Comparison of ENCODE assay signal across 27 cellular contexts in the genomic region with DNA sequence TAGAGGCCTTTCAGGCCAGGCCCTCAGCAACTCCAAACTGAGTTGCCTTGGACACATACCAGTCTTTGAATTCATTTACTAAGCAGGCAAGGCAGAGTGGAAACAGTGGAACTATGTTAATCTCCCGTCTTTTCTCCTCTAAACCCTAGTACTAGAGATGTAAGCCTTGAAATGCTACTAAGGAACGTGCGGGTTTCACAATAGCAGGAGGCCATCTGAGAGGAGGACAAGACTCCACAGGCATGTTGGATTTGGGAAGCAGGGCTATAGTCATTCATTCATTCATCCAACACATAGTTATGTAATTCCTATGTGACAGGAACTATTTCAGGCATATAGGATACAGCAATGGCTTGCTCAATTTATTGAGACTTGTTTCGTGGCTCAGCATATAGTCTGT. TPM values are rescaled to one million over a fixed set of nuclear protein-coding genes. Genes with fewer than 3 reads are reported as not detected.
DNase-seq lines count a peak whose midpoint lies in the region; ATAC-seq, FAIRE-seq and TF ChIP-seq lines count a peak whose summit lies in the region.
"Had no signal": no experiment of that assay in that cellular context is flagged by ENCODE, and none has a peak within 500 bp of the region (broad histone marks: within the 10 kb centered on the region; RNA-seq: fewer than 3 reads in every experiment).

No MANE protein-coding gene starts in this region.

- no peaks in the 10 kb centered on the region for H3K9me3 ChIP-seq in HUES48 (ENCODE audit: control insufficient read depth, insufficient read depth, low read length)
- no peaks in the 10 kb centered on the region for H3K9me3 ChIP-seq in mucosa of stomach (ENCODE audit: control insufficient read depth, low read length)
- H3K9me3 ChIP-seq: SK-N-SH had no signal

- TF ChIP-seq CTCF in epithelial cell of esophagus (IDR thresholded peaks at IDR 0.05; ENCODE audit: insufficient read depth, low read depth, low read length, missing control alignments) (no peak), type B pancreatic cell (conservative IDR thresholded peaks at IDR 0.05) (no peak)

- H3K36me3 Mint-ChIP-seq in type B pancreatic cell: no peaks in the 10 kb centered on the region
- H3K36me3 Mint-ChIP-seq: CD8-positive, alpha-beta T cell had no signal

- H3K4me3 ChIP-seq in HUES48 (ENCODE audit: low read depth, low read length): no peak overlapping the region
- no peak overlapping the region for H3K4me3 ChIP-seq in epithelial cell of esophagus (ENCODE audit: low read length)
- H3K4me3 ChIP-seq in mucosa of stomach (ENCODE audit: low read length): peak overlapping the region; percentile 10
- H3K4me3 ChIP-seq: GM12878 had no signal

- no peak for ATAC-seq in HG02763 (IDR thresholded peaks at IDR 0.05; ENCODE audit: unreplicated experiment)
- ATAC-seq: CD8-positive, alpha-beta T cell; GM12878; HCT116; PC-3 had no signal

- peak overlapping the region; percentile 29 for H3K27ac Mint-ChIP-seq in type B pancreatic cell
- H3K27ac Mint-ChIP-seq: B cell; CD8-positive, alpha-beta T cell had no signal

- peaks cover 51% of the 10 kb centered on the region for H3K27me3 Mint-ChIP-seq in type B pancreatic cell

- no peak for FAIRE-seq in urothelium cell line (lab: Jason Lieb, UNC)
- FAIRE-seq: GM12878, H1 had no signal

- H3K4me3 Mint-ChIP-seq in type B pancreatic cell: no peak overlapping the region
- H3K4me3 Mint-ChIP-seq: B cell; CD8-positive, alpha-beta T cell had no signal

- H3K36me3 ChIP-seq in HUES48 (ENCODE audit: control insufficient read depth, insufficient read depth, low read length): no peaks in the 10 kb centered on the region
- H3K36me3 ChIP-seq in mucosa of stomach (ENCODE audit: control insufficient read depth, insufficient read depth, low read length): no peaks in the 10 kb centered on the region

- peaks cover 5% of the 10 kb centered on the region for H3K4me1 Mint-ChIP-seq in type B pancreatic cell (ENCODE audit: unreplicated experiment)

- H3K4me1 ChIP-seq in HUES48 (ENCODE audit: control insufficient read depth, insufficient read depth, low read length) (peaks cover 11% of the 10 kb centered on the region; the same call in 1 of the 2 replicates), mucosa of stomach (ENCODE audit: control insufficient read depth, insufficient read depth, low read length) (peaks cover 24% of the 10 kb centered on the region)

- H3K9ac ChIP-seq in HUES48 (ENCODE audit: low read depth, low read length) (no peak overlapping the region), mucosa of stomach (ENCODE audit: low read length) (peak overlapping the region; percentile 51)
- H3K9ac ChIP-seq: SK-N-SH had no signal

- H3K9me3 Mint-ChIP-seq in type B pancreatic cell: no peaks in the 10 kb centered on the region
- H3K9me3 Mint-ChIP-seq: CD8-positive, alpha-beta T cell had no signal

- H3K27ac ChIP-seq in HUES48 (ENCODE audit: low read depth, low read length): peak overlapping the region; percentile 41
- H3K27ac ChIP-seq: C4-2B had no signal

- H3K27me3 ChIP-seq in HUES48 (ENCODE audit: control insufficient read depth, insufficient read depth, low read length): peaks cover 9% of the 10 kb centered on the region; the same call in 1 of the 2 replicates
- H3K27me3 ChIP-seq in mucosa of stomach (ENCODE audit: control insufficient read depth, insufficient read depth, low read length): peaks cover 13% of the 10 kb centered on the region

- peak; percentile 57 for DNase-seq in epithelial cell of esophagus (ENCODE audit: low read depth)
- DNase-seq in type B pancreatic cell (ENCODE audit: extremely low spot score, unreplicated experiment): no peak
- no peak for DNase-seq in urothelium cell line (ENCODE audit: low spot score)
- DNase-seq in stimulated activated CD4-positive, alpha-beta T cell treated with anti-CD3 and anti-CD28 coated beads, Interleukin-4, amount 100 ng/mL, for 24 hours: no peak
- DNase-seq: CD8-positive, alpha-beta T cell; DMS 273 treated with DMSO at 0.1 percent for 48 hours; DMS79; EL; GDM1; KBM-7; NCI-H2081; NCI-H2171; NCI-H446; NCI-H524 treated with DMSO at 0.1 percent for 48 hours; NCI-H82; NK-92 treated with Interleukin-12 subunit alpha and Interleukin-12 subunit beta, amount 100 ng/mL, for 24 hours; PC-3; SK-N-SH; SW 1271 had no signal

RNA-seq across cellular contexts. Expression of a gene that starts 3.3 kb away (rescaled TPM):
- 57.5 and 135 TPM in 2 replicates for total RNA-seq in type B pancreatic cell (ENCODE audit: low replicate concordance)
